8 cellular contexts compared by ENCODE assay signal in genomic region chr4:148445903-148446261, GRCh38. TPM values are rescaled to one million over a fixed set of nuclear protein-coding genes. Genes with fewer than 3 reads are reported as not detected.
DNase-seq lines count a peak whose midpoint lies in the region; ATAC-seq and TF ChIP-seq lines count a peak whose summit lies in the region.

No MANE protein-coding gene starts in this region.

- H3K79me2 ChIP-seq in PC-3 (ENCODE audit: low read length) (0 out of 2 replicates have a peak, but pooled peaks cover 4% of the 10 kb centered on the region), osteoblast (ENCODE audit: insufficient read depth, low read length) (no peaks in the 10 kb centered on the region)

- ATAC-seq in PC-3 (no peak), GM19324 (IDR thresholded peaks at IDR 0.05; ENCODE audit: low FRiP score, unreplicated experiment) (no peak)

- BruUV-seq in PC-3 (replicated peaks; lab: Mats Ljungman, UMichigan): no TSS peak

- H3K9me2 ChIP-seq in PC-3 (replicated peaks; ENCODE audit: low read length): no peaks in the 10 kb centered on the region

- H3K27ac ChIP-seq in CD4-positive, alpha-beta memory T cell (ENCODE audit: low read depth, low read length): peak overlapping the region; percentile 92
- H3K27ac ChIP-seq in PC-3 (ENCODE audit: low read length) (no peak overlapping the region), osteoblast (ENCODE audit: low read depth, low read length) (no peak overlapping the region), RWPE1 (no peak overlapping the region)

- H3K9ac ChIP-seq in PC-3 (ENCODE audit: low read length): peak overlapping the region; percentile 20; the same call in 1 of the 2 replicates

- H3F3A ChIP-seq in PC-3 (ENCODE audit: low read length, unreplicated experiment): no peaks in the 10 kb centered on the region

- H3K4me1 ChIP-seq in CD4-positive, alpha-beta memory T cell (ENCODE audit: insufficient read depth, low read length): peaks cover 32% of the 10 kb centered on the region
- H3K4me1 ChIP-seq in PC-3 (ENCODE audit: insufficient read depth, low read length) (0 out of 2 replicates have a peak, but pooled peaks cover 6% of the 10 kb centered on the region), osteoblast (ENCODE audit: insufficient read depth, low read length) (peaks cover 13% of the 10 kb centered on the region)

- intact Hi-C loops in CD4-positive, alpha-beta memory T cell (cut with micrococcal nuclease): no loop called here
- intact Hi-C loops in PC-3 (cut with micrococcal nuclease): loop anchor here (5.0 kb wide), 1 partner anchor 226 kb away; no protein-coding TSS in a partner anchor

- H3K27me3 ChIP-seq in CD4-positive, alpha-beta memory T cell (ENCODE audit: insufficient read depth, low read length): no peaks in the 10 kb centered on the region
- H3K27me3 ChIP-seq in PC-3 (ENCODE audit: low read length): no peaks in the 10 kb centered on the region
- peaks cover 61% of the 10 kb centered on the region for H3K27me3 ChIP-seq in osteoblast (ENCODE audit: insufficient read depth, low read length)

- DNase-seq in CD4-positive, alpha-beta memory T cell: no peak
- DNase-seq in PC-3 (no peak), endothelial cell (ENCODE audit: low spot score) (no peak), osteoblast (ENCODE audit: insufficient read length, low spot score, missing footprints) (no peak), RWPE1 (ENCODE audit: low spot score) (no peak), HEK293T (ENCODE audit: extremely low spot score) (no peak), HK-2 (ENCODE audit: unreplicated experiment) (no peak)

- no peaks in the 10 kb centered on the region for H3K9me3 ChIP-seq in CD4-positive, alpha-beta memory T cell (ENCODE audit: control insufficient read depth in 1 of 2, low read length in 2 of 2)
- no peaks in the 10 kb centered on the region for H3K9me3 ChIP-seq in PC-3 (ENCODE audit: low read length)
- no peaks in the 10 kb centered on the region for H3K9me3 ChIP-seq in osteoblast (ENCODE audit: low read depth, low read length)

- no peaks in the 10 kb centered on the region for H3K36me3 ChIP-seq in CD4-positive, alpha-beta memory T cell (ENCODE audit: insufficient read depth, low read length)
- H3K36me3 ChIP-seq in PC-3 (ENCODE audit: low read depth, low read length) (no peaks in the 10 kb centered on the region), osteoblast (ENCODE audit: insufficient read depth, low read length) (no peaks in the 10 kb centered on the region)

- H3K27ac Mint-ChIP-seq in CD4-positive, alpha-beta memory T cell: peak overlapping the region; percentile 91 to 97 (median 94)
- peak overlapping the region; percentile 63 for H3K27ac Mint-ChIP-seq in endothelial cell (ENCODE audit: unreplicated experiment)

- H3K4me2 ChIP-seq in PC-3 (ENCODE audit: low read length) (peak overlapping the region; percentile 92), osteoblast (ENCODE audit: insufficient read depth, low read length) (peak overlapping the region; percentile 98)

- peak overlapping the region; percentile 78 for H2AFZ ChIP-seq in PC-3 (ENCODE audit: low read length)
- H2AFZ ChIP-seq in osteoblast (ENCODE audit: low read length): peak overlapping the region; percentile 59

- peak overlapping the region; percentile 82 to 94 (median 88) for H3K4me3 Mint-ChIP-seq in CD4-positive, alpha-beta memory T cell
- H3K4me3 Mint-ChIP-seq in endothelial cell (ENCODE audit: unreplicated experiment): peak overlapping the region; percentile 92

- TF ChIP-seq CTCF in PC-3 (conservative IDR thresholded peaks at IDR 0.05; ENCODE audit: low read depth, low read length): no peak
- no peak for TF ChIP-seq CTCF in endothelial cell (IDR thresholded peaks at IDR 0.05; ENCODE audit: unreplicated experiment)
- no peak for TF ChIP-seq CTCF in osteoblast (IDR thresholded peaks at IDR 0.05; ENCODE audit: extremely low read depth, low read depth, low read length)
- TF ChIP-seq CTCF in RWPE1 (conservative IDR thresholded peaks at IDR 0.05; ENCODE audit: low read depth): no peak

- no peaks in the 10 kb centered on the region for H4K20me1 ChIP-seq in PC-3 (ENCODE audit: low read length)
- H4K20me1 ChIP-seq in osteoblast (ENCODE audit: insufficient read depth, low read length): no peaks in the 10 kb centered on the region

- H3K9me3 Mint-ChIP-seq in CD4-positive, alpha-beta memory T cell: no peaks in the 10 kb centered on the region
- H3K9me3 Mint-ChIP-seq in endothelial cell (ENCODE audit: unreplicated experiment): no peaks in the 10 kb centered on the region

- H3K36me3 Mint-ChIP-seq in CD4-positive, alpha-beta memory T cell: peaks cover 0 to 21% of the 10 kb centered on the region in 2 donors
- H3K36me3 Mint-ChIP-seq in endothelial cell (ENCODE audit: low read depth, unreplicated experiment): no peaks in the 10 kb centered on the region

- H3K4me1 Mint-ChIP-seq in CD4-positive, alpha-beta memory T cell: peaks cover 25 to 47% (median 29%) of the 10 kb centered on the region in 4 donors
- H3K4me1 Mint-ChIP-seq in endothelial cell (ENCODE audit: unreplicated experiment): peaks cover 8% of the 10 kb centered on the region

- H3K4me3 ChIP-seq in CD4-positive, alpha-beta memory T cell (ENCODE audit: low read length in 2 of 2): peak overlapping the region; percentile 67 to 97
- H3K4me3 ChIP-seq in PC-3 (ENCODE audit: low read length): peak overlapping the region; percentile 86
- H3K4me3 ChIP-seq in osteoblast (ENCODE audit: insufficient read depth, low read length): peak overlapping the region; percentile 82

- CTCF ChIA-PET in CD4-positive, alpha-beta memory T cell (lab: Charles Lee; ENCODE audit: partially characterized antibody): interaction anchor here (0.8 kb wide), 1 partner anchor 70 kb away, joined by 3 read pairs; no protein-coding TSS in a partner anchor
- CTCF ChIA-PET in PC-3 (lab: Charles Lee) (interaction anchor here (0.6 kb wide), 1 partner anchor 1452 kb away, joined by 3 read pairs; no protein-coding TSS in a partner anchor), RWPE1 (lab: Yijun Ruan, JAX) (no interaction called here), HEK293T (lab: Yijun Ruan, JAX) (no interaction called here)

- POLR2A ChIA-PET in CD4-positive, alpha-beta memory T cell (lab: Charles Lee; ENCODE audit: partially characterized antibody): interaction anchor here (1.2 to 7.1 kb wide), 4 partner anchors 23 to 392 kb away, joined by 5 to 129 read pairs (median 13); no protein-coding TSS in a partner anchor
- POLR2A ChIA-PET in PC-3 (lab: Charles Lee; ENCODE audit: unreplicated experiment) (no interaction called here), RWPE1 (lab: Yijun Ruan, JAX; ENCODE audit: low non-redundant PET) (no interaction called here), HEK293T (lab: Yijun Ruan, JAX) (interaction anchor here (0.7 kb wide), 1 partner anchor 476 kb away, joined by 3 read pairs; no protein-coding TSS in a partner anchor)

- H3K27me3 Mint-ChIP-seq in CD4-positive, alpha-beta memory T cell: no peaks in the 10 kb centered on the region
- H3K27me3 Mint-ChIP-seq in endothelial cell (ENCODE audit: unreplicated experiment): peaks cover 7% of the 10 kb centered on the region

TF ChIP-seq in HEK293T, 16 proteins besides CTCF, POLR2A, EP300 and RAD21:
- TF ChIP-seq L3MBTL2 (conservative IDR thresholded peaks at IDR 0.05): no peak
- TF ChIP-seq ARNT (IDR thresholded peaks at IDR 0.05): no peak
- TF ChIP-seq FOXK2 (IDR thresholded peaks at IDR 0.05): no peak
- TF ChIP-seq SP1 (IDR thresholded peaks at IDR 0.05): no peak
- TF ChIP-seq ELF4 (IDR thresholded peaks at IDR 0.05): no peak
- no peak for TF ChIP-seq FOXA1 (IDR thresholded peaks at IDR 0.05)
- TF ChIP-seq SUZ12 (IDR thresholded peaks at IDR 0.05): no peak
- no peak for TF ChIP-seq PKNOX1 (IDR thresholded peaks at IDR 0.05)
- no peak for TF ChIP-seq FOXM1 (IDR thresholded peaks at IDR 0.05; ENCODE audit: borderline replicate concordance)

RNA-seq across cellular contexts. Expression of gene NR3C2, which starts 3.7 kb away (rescaled TPM):
- total RNA-seq in CD4-positive, alpha-beta memory T cell: 10 to 100 TPM; 46.0 to 50.9 TPM
- polyA plus RNA-seq in CD4-positive, alpha-beta memory T cell: 1 to 10 TPM; 4.9 to 7.6 TPM
- 1.2 and 2.8 TPM in 2 replicates for total RNA-seq in PC-3 (2014; rRNA removed)
- total RNA-seq in endothelial cell (ENCODE audit: unreplicated experiment): 0.54 TPM
- 0.72 and 0.88 TPM in 2 replicates for total RNA-seq in osteoblast

Comparison
In these comparisons a context has a peak if more than half of its experiments do, and no peak if none do; other contexts are left out.
1. RNA of gene NR3C2, which starts 3.7 kb away (total RNA-seq): 46.0 to 50.9 TPM in CD4-positive, alpha-beta memory T cell; 1.2 to 2.8 TPM in PC-3, 0.72 to 0.88 TPM in osteoblast and 0.54 TPM in endothelial cell (single experiment); every median in the first group is over 10 times any median in the second.
2. CTCF ChIA-PET loops: an anchor here in CD4-positive, alpha-beta memory T cell (0.8 kb wide) and PC-3 (0.6 kb wide); none called in RWPE1 and HEK293T.
3. POLR2A ChIA-PET loops: an anchor here in CD4-positive, alpha-beta memory T cell (1.2 to 7.1 kb wide) and HEK293T (0.7 kb wide); none called in PC-3 and RWPE1.
4. Peak in every context shown above with its lines, with median percentiles within 50 percentile points of each other: H3K4me3 ChIP-seq.